7 cellular contexts compared by ENCODE assay signal in genomic region chr17:64777413-64778101, GRCh38.
DNase-seq lines count a peak whose midpoint lies in the region; ATAC-seq and TF ChIP-seq lines count a peak whose summit lies in the region.

No MANE protein-coding gene starts in this region.

- intact Hi-C loops in Calu3 (cut with micrococcal nuclease; ENCODE audit: unreplicated experiment), result loop anchor here (10.0 kb wide), 1 partner anchor 147 kb away; no protein-coding TSS in a partner anchor

- H3K4me1 Mint-ChIP-seq in Calu3 (ENCODE audit: low read depth, unreplicated experiment), result peaks cover 9% of the 10 kb centered on the region

- H3K9me3 Mint-ChIP-seq in Calu3 (ENCODE audit: low read depth, unreplicated experiment), result no peaks in the 10 kb centered on the region

- peak overlapping the region; percentile 66 for H3K4me3 ChIP-seq in coronary artery
- H3K4me3 ChIP-seq in mononuclear cell (ENCODE audit: low read length), result peak overlapping the region; percentile 6
- H3K4me3 ChIP-seq in effector memory CD4-positive, alpha-beta T cell (ENCODE audit: insufficient read depth, low read depth, low read length, poor library complexity, severe bottlenecking), result no peak overlapping the region

- no peaks in the 10 kb centered on the region for H3K9me3 ChIP-seq in mononuclear cell (ENCODE audit: low read depth, low read length)
- no peaks in the 10 kb centered on the region for H3K9me3 ChIP-seq in effector memory CD4-positive, alpha-beta T cell (ENCODE audit: control insufficient read depth, low read length)

- H3K4me1 ChIP-seq in mononuclear cell (ENCODE audit: insufficient read depth, low read length), result peaks cover 63% of the 10 kb centered on the region
- peaks cover 39% of the 10 kb centered on the region for H3K4me1 ChIP-seq in effector memory CD4-positive, alpha-beta T cell (ENCODE audit: control insufficient read depth, insufficient read depth, low read length, poor library complexity, severe bottlenecking)

- no TSS peak for BruUV-seq in Calu3 (replicated peaks; lab: Mats Ljungman, UMichigan)

- H3K4me3 Mint-ChIP-seq in Calu3 (ENCODE audit: low read depth, unreplicated experiment), result no peak overlapping the region

- peaks cover 59% of the 10 kb centered on the region for H3K36me3 Mint-ChIP-seq in Calu3 (ENCODE audit: insufficient read depth, unreplicated experiment)

- H3K27me3 ChIP-seq in mononuclear cell (ENCODE audit: insufficient read depth, low read length), result peaks cover 6% of the 10 kb centered on the region
- H3K27me3 ChIP-seq in effector memory CD4-positive, alpha-beta T cell (replicated peaks; ENCODE audit: control insufficient read depth, insufficient read depth, low read length, poor library complexity, severe bottlenecking), result no peaks in the 10 kb centered on the region

- CTCF ChIA-PET in Calu3 (lab: Charles Lee), result interaction anchor here (0.6 to 1.3 kb wide), 3 partner anchors 60 to 141 kb away, joined by 3 to 6 read pairs (median 5); no protein-coding TSS in a partner anchor

- peak; percentile 4 for ATAC-seq in GM18511 (IDR thresholded peaks at IDR 0.05; ENCODE audit: unreplicated experiment)

- no peaks in the 10 kb centered on the region for H3K36me3 ChIP-seq in effector memory CD4-positive, alpha-beta T cell (ENCODE audit: control insufficient read depth, insufficient read depth, low read length)

- no peak overlapping the region for H3K27ac Mint-ChIP-seq in Calu3 (ENCODE audit: unreplicated experiment)

- DNase-seq in NCI-H524 treated with DMSO at 0.1 percent for 48 hours (lab: John Stamatoyannopoulos, UW) (peak; percentile 87), coronary artery (ENCODE audit: low spot score) (no peak), Calu3 (no peak), erythroblast (lab: John Stamatoyannopoulos, UW) (no peak)
- DNase-seq in effector memory CD4-positive, alpha-beta T cell, result no peak

- H3K27ac ChIP-seq in coronary artery, result peak overlapping the region in 1 of 2 donors; percentile 76
- no peak overlapping the region for H3K27ac ChIP-seq in effector memory CD4-positive, alpha-beta T cell (ENCODE audit: insufficient read depth, low read length, poor library complexity, severe bottlenecking)

- TF ChIP-seq CTCF in coronary artery (IDR thresholded peaks at IDR 0.05) (no peak), Calu3 (IDR thresholded peaks at IDR 0.05; ENCODE audit: unreplicated experiment) (no peak)

- no peaks in the 10 kb centered on the region for H3K27me3 Mint-ChIP-seq in Calu3 (ENCODE audit: unreplicated experiment)

- TF ChIP-seq POLR2A in erythroblast (IDR thresholded peaks at IDR 0.05; ENCODE audit: low read length), result no peak
